ENCODE assay signal across 32 cellular contexts in genomic region chr15:91789136-91789535, GRCh38.
"Had no signal": no experiment of that assay in that cellular context is flagged by ENCODE, and none has a peak within 500 bp of the region (broad histone marks: within the 10 kb centered on the region; RNA-seq: fewer than 3 reads in every experiment).

No MANE protein-coding gene starts in this region.

- H3K4me3 ChIP-seq: ascending aorta, breast epithelium, cardiac muscle cell had no signal

- H3K27me3 ChIP-seq: ascending aorta, brain microvascular endothelial cell, breast epithelium, cardiac muscle cell had no signal

- H3K27ac ChIP-seq: ascending aorta, brain microvascular endothelial cell, breast epithelium, cardiac muscle cell had no signal

- H3K36me3 ChIP-seq: ascending aorta, brain microvascular endothelial cell, breast epithelium, cardiac muscle cell had no signal

- ATAC-seq: activated naive CD4-positive, alpha-beta T cell treated with anti-CD3 and anti-CD28 coated beads, Interleukin-2, amount 50 U/mL, for 72 hours; activated naive CD8-positive, alpha-beta T cell treated with anti-CD3 and anti-CD28 coated beads, Interleukin-2, amount 50 U/mL, for 24 hours; activated T-cell treated with anti-CD3 and anti-CD28 coated beads, Interleukin-2, amount 50 U/mL, for 4 hours; activated T-cell treated with anti-CD3 and anti-CD28 coated beads, Interleukin-2, amount 50 U/mL, for 72 hours; activated T-helper 17 cell treated with anti-CD3 and anti-CD28 coated beads, Interleukin-2, amount 50 U/mL, for 72 hours had no signal

- FAIRE-seq: astrocyte, bronchial epithelial cell had no signal

- DNase-seq: activated effector memory CD4-positive, alpha-beta T cell treated with anti-CD3 and anti-CD28 coated beads, Interleukin-2, amount 50 U/mL, for 16 hours; activated effector memory CD4-positive, alpha-beta T cell treated with Interleukin-2 at 50 U/mL for 16 hours; activated gamma-delta T cell; activated gamma-delta T cell treated with Interleukin-2 at 50 U/mL for 16 hours; activated naive CD4-positive, alpha-beta T cell; activated naive CD4-positive, alpha-beta T cell treated with anti-CD3 and anti-CD28 coated beads for 36 hours; activated naive CD4-positive, alpha-beta T cell treated with anti-CD3 and anti-CD28 coated beads, Interleukin-2, amount 10 ng/mL, durations not matched to agents 7 days and 5 days; activated naive CD4-positive, alpha-beta T cell treated with anti-CD3 and anti-CD28 coated beads, Interleukin-2, amount 50 U/mL, for 16 hours; activated naive CD4-positive, alpha-beta T cell treated with Interleukin-2 at 50 U/mL for 16 hours; activated naive CD8-positive, alpha-beta T cell treated with anti-CD3 and anti-CD28 coated beads for 36 hours; activated naive CD8-positive, alpha-beta T cell treated with anti-CD3 and anti-CD28 coated beads, Interleukin-2, amount 10 ng/mL, durations not matched to agents 7 days and 5 days; activated naive CD8-positive, alpha-beta T cell treated with anti-CD3 and anti-CD28 coated beads, Interleukin-2, amount 50 U/mL, for 24 hours; activated T-cell treated with anti-CD3 and anti-CD28 coated beads, Interleukin-2, amount 50 U/mL, for 1 hour; activated T-cell treated with anti-CD3 and anti-CD28 coated beads, Interleukin-2, amount 50 U/mL, for 24 hours; activated T-cell treated with anti-CD3 and anti-CD28 coated beads, Interleukin-2, amount 50 U/mL, for 4 hours; activated T-cell treated with anti-CD3 and anti-CD28 coated beads, Interleukin-2, amount 50 U/mL, for 48 hours; activated T-cell treated with anti-CD3 and anti-CD28 coated beads, Interleukin-2, amount 50 U/mL, for 72 hours; amniotic stem cell; amygdala; anterior cingulate cortex; aorta; brain microvascular endothelial cell; caudate nucleus; central memory CD4-positive, alpha-beta T cell; cerebellar nuclear complex had no signal

- H3K9me3 ChIP-seq: ascending aorta, breast epithelium had no signal

- H3K4me1 ChIP-seq: ascending aorta, breast epithelium had no signal
